8 cellular contexts compared by ENCODE assay signal in genomic region chr7:152759655-152760383, GRCh38. TPM values are rescaled to one million over a fixed set of nuclear protein-coding genes. Genes with fewer than 3 reads are reported as not detected.
DNase-seq lines count a peak whose midpoint lies in the region; ATAC-seq, FAIRE-seq and TF ChIP-seq lines count a peak whose summit lies in the region.

Gene ACTR3B, plus strand, starts transcription at chr7:152759752. Its CDS starts 131 bp downstream, at chr7:152759883.

- peak within 1 kb of the TSS; percentile 88 for H3K27ac ChIP-seq in H1 (ENCODE audit: low read depth, low read length)

- H3K23ac ChIP-seq in H1 (ENCODE audit: insufficient read length), result no peak within 1 kb of the TSS

- TF ChIP-seq EP300 in H1 (IDR thresholded peaks at IDR 0.05; ENCODE audit: borderline replicate concordance in 1 of 2, low read depth in 2 of 2, low read length in 2 of 2), result no peak

- peak within 1 kb of the TSS; percentile 86 for H3K4me3 Mint-ChIP-seq in activated CD8-positive, alpha-beta memory T cell treated with anti-CD3 and anti-CD28 coated beads, Interleukin-2, amount 10 ng/mL, durations not matched to agents 7 days and 5 days

- H4K5ac ChIP-seq in H1 (ENCODE audit: insufficient read length, low read depth, low read length), result peak within 1 kb of the TSS; percentile 46

- TF ChIP-seq POLR2A in H1 (IDR thresholded peaks at IDR 0.05; ENCODE audit: control extremely low read depth in 1 of 2, low read depth in 2 of 2, low read length in 2 of 2), result peak; percentile 86 to 87

- no peak for FAIRE-seq in H1 (lab: Jason Lieb, UNC)

- no peaks in the 10 kb centered on the region for H3K27me3 Mint-ChIP-seq in activated CD8-positive, alpha-beta memory T cell treated with anti-CD3 and anti-CD28 coated beads, Interleukin-2, amount 10 ng/mL, durations not matched to agents 7 days and 5 days

- no peaks in the 10 kb centered on the region for H3K9me3 ChIP-seq in H1 (ENCODE audit: insufficient read depth in 2 of 2, low read depth in 1 of 2, low read length in 1 of 2)

- H3K27me3 ChIP-seq in BJ (ENCODE audit: control insufficient read depth, insufficient read depth, low read length), result no peaks in the 10 kb centered on the region
- no peaks in the 10 kb centered on the region; a peak in 1 of 7 replicates for H3K27me3 ChIP-seq in H1 (replicated peaks in 1 of 4; ENCODE audit: control insufficient read depth in 3 of 4, extremely low read depth in 1 of 4, insufficient read depth in 3 of 4, low read length in 3 of 4)

- no peak for TF ChIP-seq CTCF in BJ (IDR thresholded peaks at IDR 0.05; ENCODE audit: insufficient read depth, low read depth, low read length)
- TF ChIP-seq CTCF in H1 (IDR thresholded peaks at IDR 0.05; ENCODE audit: control extremely low read depth in 1 of 3, insufficient read depth in 1 of 3, low read depth in 1 of 3, low read length in 3 of 3), result no peak

- H3K4me2 ChIP-seq in H1 (ENCODE audit: insufficient read depth in 1 of 2, low read depth in 2 of 2, low read length in 2 of 2), result peak within 1 kb of the TSS; percentile 98 to 99

- no peak within 1 kb of the TSS for H3K14ac ChIP-seq in H1 (ENCODE audit: insufficient read length)

- H3K23me2 ChIP-seq in H1 (ENCODE audit: low read depth, low read length), result peaks cover 5% of the 10 kb centered on the region

- H4K91ac ChIP-seq in H1 (replicated peaks; ENCODE audit: insufficient read length, low read length), result peak within 1 kb of the TSS; percentile 96

- peaks cover 19% of the 10 kb centered on the region for H3K4me1 Mint-ChIP-seq in activated CD8-positive, alpha-beta memory T cell treated with anti-CD3 and anti-CD28 coated beads, Interleukin-2, amount 10 ng/mL, durations not matched to agents 7 days and 5 days

- POLR2A ChIA-PET in BJ (lab: Charles Lee), result no interaction called here
- POLR2A ChIA-PET in H1 (lab: Charles Lee; ENCODE audit: partially characterized antibody), result interaction anchor here (1.8 kb wide), 1 partner anchor 15 kb away, joined by 5 read pairs; no protein-coding TSS in a partner anchor

- no peaks in the 10 kb centered on the region for H3K36me3 ChIP-seq in BJ (ENCODE audit: control insufficient read depth, insufficient read depth, low read length)
- no peaks in the 10 kb centered on the region; a peak in 1 of 8 replicates for H3K36me3 ChIP-seq in H1 (ENCODE audit: control insufficient read depth in 2 of 4, insufficient read depth in 4 of 4, low read length in 3 of 4)

- ATAC-seq in GM19023 (IDR thresholded peaks at IDR 0.05; ENCODE audit: unreplicated experiment), result peak; percentile 86
- ATAC-seq in HG03159 (IDR thresholded peaks at IDR 0.05; ENCODE audit: unreplicated experiment), result peak; percentile 81
- peak; percentile 94 for ATAC-seq in activated CD8-positive, alpha-beta memory T cell treated with anti-CD3 and anti-CD28 coated beads, Interleukin-2, amount 10 ng/mL, durations not matched to agents 7 days and 5 days

- peak within 1 kb of the TSS; percentile 86 for H3K27ac Mint-ChIP-seq in activated CD8-positive, alpha-beta memory T cell treated with anti-CD3 and anti-CD28 coated beads, Interleukin-2, amount 10 ng/mL, durations not matched to agents 7 days and 5 days

- peak within 1 kb of the TSS; percentile 71; the same call in 1 of the 2 replicates for H2BK5ac ChIP-seq in H1 (ENCODE audit: low read depth, low read length)

- 2% methylated on average over 27 of the region's 92 CpGs; no CpG with 5 or more reads in 1 of the 2 experiments for WGBS in H1 (ENCODE audit: extremely low coverage in 1 of 2, insufficient coverage in 1 of 2, insufficient read length in 1 of 2, insufficient replicate concordance in 2 of 2, low coverage in 1 of 2, low lambda C conversion rate in 2 of 2, missing lambda C conversion rate in 1 of 2), 2 experiments

- TF ChIP-seq RAD21 in H1 (IDR thresholded peaks at IDR 0.05 in 1 of 2, conservative IDR thresholded peaks at IDR 0.05 in 1 of 2; ENCODE audit: low read depth in 2 of 2, low read length in 2 of 2), result no peak

- peak within 1 kb of the TSS; percentile 97 for H3K18ac ChIP-seq in H1 (ENCODE audit: extremely low read depth, low read length)

- H3K9ac ChIP-seq in H1 (replicated peaks in 1 of 4; ENCODE audit: extremely low read depth in 1 of 4, low read depth in 3 of 4, low read length in 3 of 4), result peak within 1 kb of the TSS; percentile 90 to 98 (median 95)

- peak within 1 kb of the TSS; percentile 53 for H3K56ac ChIP-seq in H1 (replicated peaks; ENCODE audit: insufficient read length, low read depth, low read length)

- no peaks in the 10 kb centered on the region for H3K9me3 Mint-ChIP-seq in activated CD8-positive, alpha-beta memory T cell treated with anti-CD3 and anti-CD28 coated beads, Interleukin-2, amount 10 ng/mL, durations not matched to agents 7 days and 5 days (ENCODE audit: low read depth)

- DNase-seq in BJ (ENCODE audit: low read depth) (no peak), NCI-H748 treated with DMSO at 0.1 percent for 48 hours (lab: John Stamatoyannopoulos, UW) (peak; percentile 55), H1 (ENCODE audit: low read depth in 1 of 2, low spot score in 2 of 2) (peak; percentile 62 to 95), mesenteric fat pad (ENCODE audit: low spot score) (peak; percentile 96)
- peak; percentile 91 for DNase-seq in activated CD8-positive, alpha-beta memory T cell treated with anti-CD3 and anti-CD28 coated beads, Interleukin-2, amount 10 ng/mL, durations not matched to agents 7 days and 5 days
- peak; percentile 82 for DNase-seq in stimulated activated CD8-positive, alpha-beta memory T cell treated with anti-CD3 and anti-CD28 coated beads, Interleukin-12 subunit alpha, Interleukin-12 subunit beta, amount 100 ng/mL, for 4 hours (ENCODE audit: low read depth)

- peak within 1 kb of the TSS; percentile 100 for H2AFZ ChIP-seq in H1 (ENCODE audit: low read length)

- H2BK12ac ChIP-seq in H1 (ENCODE audit: low read depth, low read length), result peak within 1 kb of the TSS; percentile 92

- H3K79me2 ChIP-seq in H1 (ENCODE audit: control insufficient read depth in 1 of 2, insufficient read depth in 2 of 2, low read length in 2 of 2), result peaks cover 8 to 42% of the 10 kb centered on the region in 2 experiments; a peak in 3 of 4 replicates

- 0 out of 2 replicates have a peak within 1 kb of the TSS, but pooled peaks have one; percentile 39 for H2AK5ac ChIP-seq in H1 (ENCODE audit: low read depth, low read length)

- H4K8ac ChIP-seq in H1 (ENCODE audit: extremely low read depth, insufficient read depth, low read length), result peak within 1 kb of the TSS; percentile 90

- H2BK20ac ChIP-seq in H1 (ENCODE audit: low read length), result no peak within 1 kb of the TSS

- H3K4me1 ChIP-seq in H1 (replicated peaks in 1 of 4; ENCODE audit: control insufficient read depth in 3 of 4, insufficient read depth in 4 of 4, low read length in 3 of 4), result peaks cover 0 to 7% (median 4%) of the 10 kb centered on the region in 4 experiments; a peak in 5 of 7 replicates

- CTCF ChIA-PET in BJ (lab: Yijun Ruan, JAX) (interaction anchor here (0.5 kb wide), 1 partner anchor 18 kb away, joined by 3 read pairs; no protein-coding TSS in a partner anchor), H1 (lab: Charles Lee; ENCODE audit: partially characterized antibody) (interaction anchor here (1.5 kb wide), 1 partner anchor 8 kb away, joined by 3 read pairs; no protein-coding TSS in a partner anchor)
- CTCF ChIA-PET in activated CD8-positive, alpha-beta memory T cell treated with anti-CD3 and anti-CD28 coated beads, Interleukin-2, amount 10 ng/mL, durations not matched to agents 7 days and 5 days (lab: Charles Lee), result no interaction called here

- H3K4me3 ChIP-seq in BJ (ENCODE audit: low read depth, low read length), result peak within 1 kb of the TSS; percentile 94
- H3K4me3 ChIP-seq in H1 (ENCODE audit: extremely low read depth in 1 of 4, insufficient read depth in 2 of 4, low read depth in 3 of 4, low read length in 4 of 4), result peak within 1 kb of the TSS; percentile 90 to 97 (median 96)

- peaks cover 2% of the 10 kb centered on the region for H3K36me3 Mint-ChIP-seq in activated CD8-positive, alpha-beta memory T cell treated with anti-CD3 and anti-CD28 coated beads, Interleukin-2, amount 10 ng/mL, durations not matched to agents 7 days and 5 days

- H3K79me1 ChIP-seq in H1 (ENCODE audit: low read depth, low read length), result peaks cover 6% of the 10 kb centered on the region; the same call in 1 of the 2 replicates

- H2BK15ac ChIP-seq in H1 (ENCODE audit: low read length), result no peak within 1 kb of the TSS; the same call in 1 of the 2 replicates

- H3K4ac ChIP-seq in H1 (replicated peaks; ENCODE audit: insufficient read length, low read depth, low read length), result no peak within 1 kb of the TSS

- no peak within 1 kb of the TSS for H2BK120ac ChIP-seq in H1 (replicated peaks; ENCODE audit: low read depth, low read length)

- H4K20me1 ChIP-seq in H1 (replicated peaks in 1 of 2; ENCODE audit: control insufficient read depth in 1 of 2, insufficient read depth in 2 of 2, low read length in 2 of 2), result peaks cover 2 to 11% of the 10 kb centered on the region in 2 experiments

TF ChIP-seq in H1, 55 proteins besides CTCF, POLR2A, EP300 and RAD21 (continues in another document):
- TF ChIP-seq EZH2 (IDR thresholded peaks at IDR 0.05; ENCODE audit: low read depth, low read length, severe bottlenecking) (no peak), JUND (IDR thresholded peaks at IDR 0.05; ENCODE audit: low read length) (no peak), MAFK (IDR thresholded peaks at IDR 0.05; ENCODE audit: low read depth, low read length) (no peak), KDM4A (IDR thresholded peaks at IDR 0.05; ENCODE audit: low read depth, low read length, severe bottlenecking) (peak; percentile 94), SRF (IDR thresholded peaks at IDR 0.05; ENCODE audit: low read depth, low read length) (no peak), MAX (IDR thresholded peaks at IDR 0.05) (peak; percentile 89), YY1 (IDR thresholded peaks at IDR 0.05; ENCODE audit: low read depth, low read length) (no peak)

RNA-seq across cellular contexts. Expression of gene ACTR3B, which starts in this region (rescaled TPM):
- polyA plus RNA-seq in BJ (2011; rRNA removed) (6.4 and 8.6 TPM in 2 replicates), H1 (2011; rRNA removed) (34.9 and 41.8 TPM in 2 replicates)
- 7.8 TPM in 2 replicates for polyA minus RNA-seq in BJ (2011; rRNA and poly(A)+ RNA removed)
- total RNA-seq in activated CD8-positive, alpha-beta memory T cell treated with anti-CD3 and anti-CD28 coated beads, Interleukin-2, amount 10 ng/mL, durations not matched to agents 7 days and 5 days, result 1 to 10 TPM; 6.9 to 7.8 TPM
- total RNA-seq in H1 (2021; fragmentation: NEBNext Ultra II Directional; extraction: Animal tissue kit (Norgen Biotek cat#: 25700)), result 38.9 and 42.4 TPM in 2 replicates
- 40.5 TPM for polyA plus RNA-seq in H1 (2011; cell fraction: cytosol; rRNA removed)
- polyA plus RNA-seq in H1 (2011; cell fraction: nucleus; rRNA removed), result 26.7 TPM
- polyA plus RNA-seq in H1 (2012, experiment 1 of 2), result 27.4 to 32.4 TPM (median 30.6 TPM) in 4 replicates
- polyA plus RNA-seq in H1 (2012, experiment 2 of 2), result 24.9 TPM
- 19.7 TPM for polyA plus RNA-seq in H1 (2013, experiment 1 of 2)
- 18.9 TPM for polyA plus RNA-seq in H1 (2013, experiment 2 of 2)
- 20.7 and 31.5 TPM in 2 replicates for polyA minus RNA-seq in H1 (2011; rRNA and poly(A)+ RNA removed)
- polyA minus RNA-seq in H1 (2011; cell fraction: cytosol; rRNA and poly(A)+ RNA removed), result 17.8 TPM
- 50.1 TPM for polyA minus RNA-seq in H1 (2011; cell fraction: nucleus; rRNA and poly(A)+ RNA removed)
- total RNA-seq in mesenteric fat pad, result 7.7 TPM
